ENCODE assay signal across 14 cellular contexts in the genomic region with DNA sequence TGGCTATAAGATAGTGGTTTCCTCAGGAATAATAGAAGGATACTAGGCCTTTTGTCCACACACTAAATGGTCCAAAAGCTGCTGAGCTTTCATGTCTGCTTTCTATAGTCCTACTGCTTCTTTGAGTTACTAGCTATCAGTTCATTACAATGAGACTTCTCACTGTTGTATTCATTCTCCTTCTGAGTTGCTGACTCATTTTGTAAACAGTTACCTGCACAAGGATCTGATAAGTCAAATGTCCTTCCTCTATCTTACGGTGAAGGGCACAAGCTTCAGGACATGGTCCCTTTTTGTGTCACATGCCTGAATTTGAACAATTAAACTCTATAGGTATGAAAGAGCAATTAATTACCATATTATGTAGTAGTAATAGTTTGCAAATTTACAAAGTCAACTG.
A peak's percentile ranks its signal among the peaks of the same experiment; 100 is the strongest.
DNase-seq lines count a peak whose midpoint lies in the region; ATAC-seq and TF ChIP-seq lines count a peak whose summit lies in the region.
"Had no signal": no experiment of that assay in that cellular context is flagged by ENCODE, and none has a peak within 500 bp of the region (broad histone marks: within the 10 kb centered on the region; RNA-seq: fewer than 3 reads in every experiment).

No MANE protein-coding gene starts in this region.

- H4K20me1 ChIP-seq in SK-N-SH (ENCODE audit: insufficient read depth): no peaks in the 10 kb centered on the region

- no peaks in the 10 kb centered on the region for H3K9me3 ChIP-seq in SK-N-SH
- H3K9me3 ChIP-seq: psoas muscle had no signal

- TF ChIP-seq EP300 in SK-N-SH (IDR thresholded peaks at IDR 0.05; ENCODE audit: borderline replicate concordance in 1 of 2, low read depth in 1 of 2, low read length in 1 of 2): no peak

- H2AFZ ChIP-seq in SK-N-SH (ENCODE audit: low read depth): no peak overlapping the region

- H3K4me1 ChIP-seq in SK-N-SH (ENCODE audit: control insufficient read depth in 1 of 2, insufficient read depth in 2 of 2, low read depth in 1 of 2, low read length in 1 of 2): no peaks in the 10 kb centered on the region; a peak in 1 of 4 replicates
- H3K4me1 ChIP-seq: psoas muscle had no signal

- CTCF ChIA-PET in SK-N-SH (lab: Yijun Ruan, JAX): no interaction called here

- peak; percentile 66 for DNase-seq in NCI-H69 (lab: John Stamatoyannopoulos, UW)
- no peak for DNase-seq in left colon
- no peak for DNase-seq in SK-N-SH
- no peak for DNase-seq in D341Med (ENCODE audit: low spot score)
- no peak for DNase-seq in hepatic stellate cell (ENCODE audit: low spot score)
- DNase-seq: activated CD4-positive, alpha-beta T cell treated with anti-CD3 and anti-CD28 coated beads for 36 hours; activated T-cell treated with anti-CD3 and anti-CD28 coated beads, Interleukin-2, amount 50 U/mL, for 24 hours; kidney glomerular epithelial cell; NCI-H1930; NCI-H524 treated with DMSO at 0.1 percent for 48 hours; psoas muscle had no signal

- intact Hi-C loops in left colon (cut with DNase I, micrococcal nuclease): no loop called here

- POLR2A ChIA-PET in SK-N-SH (lab: Yijun Ruan, JAX): no interaction called here

- H3K9me2 ChIP-seq in SK-N-SH: no peaks in the 10 kb centered on the region

- H3K27ac ChIP-seq in SK-N-SH (ENCODE audit: low read depth in 2 of 2, low read length in 1 of 2): no peak overlapping the region
- H3K27ac ChIP-seq: psoas muscle had no signal

- peaks cover 0 to 6% of the 10 kb centered on the region in 2 experiments for H3K36me3 ChIP-seq in SK-N-SH (replicated peaks in 1 of 2; ENCODE audit: control insufficient read depth in 1 of 2, insufficient read depth in 2 of 2, low read length in 1 of 2)

- H3K79me2 ChIP-seq in SK-N-SH (ENCODE audit: insufficient read depth): no peaks in the 10 kb centered on the region

- H3K9ac ChIP-seq in SK-N-SH: no peak overlapping the region

- no peak for TF ChIP-seq CTCF in SK-N-SH (IDR thresholded peaks at IDR 0.05)

- H3K4me3 ChIP-seq in SK-N-SH (ENCODE audit: low read depth in 2 of 2, low read length in 1 of 2): no peak overlapping the region
- H3K4me3 ChIP-seq: psoas muscle had no signal

- H3K4me2 ChIP-seq in SK-N-SH: no peak overlapping the region

- H3K27me3 ChIP-seq in SK-N-SH (ENCODE audit: insufficient read depth): no peaks in the 10 kb centered on the region

- ATAC-seq in GM18502 (IDR thresholded peaks at IDR 0.05; ENCODE audit: poor library complexity, unreplicated experiment): peak; percentile 90
- peak; percentile 55 for ATAC-seq in GM21447 (IDR thresholded peaks at IDR 0.05; ENCODE audit: unreplicated experiment)
- peak; percentile 90 for ATAC-seq in left colon
- ATAC-seq in HG02571 (IDR thresholded peaks at IDR 0.05; ENCODE audit: unreplicated experiment): no peak
- ATAC-seq: activated CD4-positive, alpha-beta T cell treated with anti-CD3 and anti-CD28 coated beads for 36 hours; psoas muscle had no signal

- peaks cover 4% of the 10 kb centered on the region for H3F3A ChIP-seq in SK-N-SH (replicated peaks; ENCODE audit: insufficient read depth)

- no peak for TF ChIP-seq RAD21 in SK-N-SH (IDR thresholded peaks at IDR 0.05; ENCODE audit: low read length)

- 91% methylated on average over 1 of the region's 1 CpG for WGBS in SK-N-SH (ENCODE audit: low lambda C conversion rate)

TF ChIP-seq in SK-N-SH, 30 proteins besides CTCF, POLR2A, EP300 and RAD21:
- TF ChIP-seq, protein P1, sequence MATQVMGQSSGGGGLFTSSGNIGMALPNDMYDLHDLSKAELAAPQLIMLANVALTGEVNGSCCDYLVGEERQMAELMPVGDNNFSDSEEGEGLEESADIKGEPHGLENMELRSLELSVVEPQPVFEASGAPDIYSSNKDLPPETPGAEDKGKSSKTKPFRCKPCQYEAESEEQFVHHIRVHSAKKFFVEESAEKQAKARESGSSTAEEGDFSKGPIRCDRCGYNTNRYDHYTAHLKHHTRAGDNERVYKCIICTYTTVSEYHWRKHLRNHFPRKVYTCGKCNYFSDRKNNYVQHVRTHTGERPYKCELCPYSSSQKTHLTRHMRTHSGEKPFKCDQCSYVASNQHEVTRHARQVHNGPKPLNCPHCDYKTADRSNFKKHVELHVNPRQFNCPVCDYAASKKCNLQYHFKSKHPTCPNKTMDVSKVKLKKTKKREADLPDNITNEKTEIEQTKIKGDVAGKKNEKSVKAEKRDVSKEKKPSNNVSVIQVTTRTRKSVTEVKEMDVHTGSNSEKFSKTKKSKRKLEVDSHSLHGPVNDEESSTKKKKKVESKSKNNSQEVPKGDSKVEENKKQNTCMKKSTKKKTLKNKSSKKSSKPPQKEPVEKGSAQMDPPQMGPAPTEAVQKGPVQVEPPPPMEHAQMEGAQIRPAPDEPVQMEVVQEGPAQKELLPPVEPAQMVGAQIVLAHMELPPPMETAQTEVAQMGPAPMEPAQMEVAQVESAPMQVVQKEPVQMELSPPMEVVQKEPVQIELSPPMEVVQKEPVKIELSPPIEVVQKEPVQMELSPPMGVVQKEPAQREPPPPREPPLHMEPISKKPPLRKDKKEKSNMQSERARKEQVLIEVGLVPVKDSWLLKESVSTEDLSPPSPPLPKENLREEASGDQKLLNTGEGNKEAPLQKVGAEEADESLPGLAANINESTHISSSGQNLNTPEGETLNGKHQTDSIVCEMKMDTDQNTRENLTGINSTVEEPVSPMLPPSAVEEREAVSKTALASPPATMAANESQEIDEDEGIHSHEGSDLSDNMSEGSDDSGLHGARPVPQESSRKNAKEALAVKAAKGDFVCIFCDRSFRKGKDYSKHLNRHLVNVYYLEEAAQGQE (IDR thresholded peaks at IDR 0.05; ENCODE audit: low read depth, low read length): no peak
- no peak for TF ChIP-seq RFX5 (IDR thresholded peaks at IDR 0.05; ENCODE audit: low read length)
- TF ChIP-seq FOXJ3 (CRISPR knock-in tag; IDR thresholded peaks at IDR 0.05): no peak
- TF ChIP-seq, protein P2, sequence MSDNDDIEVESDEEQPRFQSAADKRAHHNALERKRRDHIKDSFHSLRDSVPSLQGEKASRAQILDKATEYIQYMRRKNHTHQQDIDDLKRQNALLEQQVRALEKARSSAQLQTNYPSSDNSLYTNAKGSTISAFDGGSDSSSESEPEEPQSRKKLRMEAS (IDR thresholded peaks at IDR 0.05; ENCODE audit: low read depth): no peak
- no peak for TF ChIP-seq YY1 (IDR thresholded peaks at IDR 0.05; ENCODE audit: low read depth)
- TF ChIP-seq MEF2A (IDR thresholded peaks at IDR 0.05; ENCODE audit: borderline replicate concordance, low read depth): no peak
- TF ChIP-seq, protein P3, sequence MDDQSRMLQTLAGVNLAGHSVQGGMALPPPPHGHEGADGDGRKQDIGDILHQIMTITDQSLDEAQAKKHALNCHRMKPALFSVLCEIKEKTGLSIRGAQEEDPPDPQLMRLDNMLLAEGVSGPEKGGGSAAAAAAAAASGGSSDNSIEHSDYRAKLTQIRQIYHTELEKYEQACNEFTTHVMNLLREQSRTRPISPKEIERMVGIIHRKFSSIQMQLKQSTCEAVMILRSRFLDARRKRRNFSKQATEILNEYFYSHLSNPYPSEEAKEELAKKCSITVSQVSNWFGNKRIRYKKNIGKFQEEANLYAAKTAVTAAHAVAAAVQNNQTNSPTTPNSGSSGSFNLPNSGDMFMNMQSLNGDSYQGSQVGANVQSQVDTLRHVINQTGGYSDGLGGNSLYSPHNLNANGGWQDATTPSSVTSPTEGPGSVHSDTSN (IDR thresholded peaks at IDR 0.05): no peak
- no peak for TF ChIP-seq CHD2 (IDR thresholded peaks at IDR 0.05; ENCODE audit: low read length, partially characterized antibody)
- no peak for TF ChIP-seq ELF1 (IDR thresholded peaks at IDR 0.05)
